Comparison of ENCODE assay signal across 13 cellular contexts in genomic region chr21:34841154-34841553, GRCh38.
DNase-seq lines count a peak whose midpoint lies in the region; ATAC-seq, FAIRE-seq and TF ChIP-seq lines count a peak whose summit lies in the region.
"Had no signal": no experiment of that assay in that cellular context is flagged by ENCODE, and none has a peak within 500 bp of the region (broad histone marks: within the 10 kb centered on the region; RNA-seq: fewer than 3 reads in every experiment).

No MANE protein-coding gene starts in this region.

- H3K27me3 ChIP-seq in IMR-90 (ENCODE audit: control insufficient read depth, insufficient read depth, low read length): no peaks in the 10 kb centered on the region
- no peaks in the 10 kb centered on the region for H3K27me3 ChIP-seq in K562 (ENCODE audit: control insufficient read depth in 2 of 2, insufficient read depth in 2 of 2, low read length in 2 of 2)
- H3K27me3 ChIP-seq in smooth muscle cell (ENCODE audit: low read depth): no peaks in the 10 kb centered on the region
- H3K27me3 ChIP-seq: BLaER1 treated with 17β-estradiol and CSF1 and Interleukin-3, amounts not matched to agents 10 nM and 100 nM had no signal

- H3K9ac ChIP-seq in IMR-90 (ENCODE audit: low read depth, low read length) (no peak overlapping the region), K562 (ENCODE audit: insufficient read depth in 1 of 2, low read depth in 2 of 2, low read length in 2 of 2) (no peak overlapping the region), smooth muscle cell (ENCODE audit: low read depth) (no peak overlapping the region)
- H3K9ac ChIP-seq: BLaER1 treated with 17β-estradiol and CSF1 and Interleukin-3, amounts not matched to agents 10 nM and 100 nM had no signal

- no peak overlapping the region for H2BK5ac ChIP-seq in IMR-90 (ENCODE audit: low read depth, low read length, poor library complexity, severe bottlenecking)

- WGBS in IMR-90 (ENCODE audit: extremely low coverage in 2 of 2, insufficient read length in 1 of 2), 2 experiments: no CpG with 5 or more reads among the region's 4 CpGs
- WGBS in K562 (ENCODE audit: insufficient coverage, low coverage, missing lambda C conversion rate): 93% methylated on average over 4 of the region's 4 CpGs
- 97% methylated on average over 4 of the region's 4 CpGs for WGBS in smooth muscle cell (ENCODE audit: low lambda C conversion rate)

- H2AK9ac ChIP-seq in IMR-90 (replicated peaks; ENCODE audit: low read depth, low read length, poor library complexity): no peak overlapping the region

- H3K9me3 Mint-ChIP-seq in naive thymus-derived CD8-positive, alpha-beta T cell: no peaks in the 10 kb centered on the region
- H3K9me3 Mint-ChIP-seq: CD4-positive, CD25-positive, alpha-beta regulatory T cell had no signal

- no peak for TF ChIP-seq EP300 in K562 (IDR thresholded peaks at IDR 0.05; ENCODE audit: low read length)

- TF ChIP-seq POLR2A in IMR-90 (IDR thresholded peaks at IDR 0.05; ENCODE audit: low read depth, low read length) (no peak), K562 (conservative IDR thresholded peaks at IDR 0.05) (no peak)

- H3K4me3 ChIP-seq in IMR-90 (ENCODE audit: insufficient read depth, low read depth, low read length): no peak overlapping the region
- no peak overlapping the region for H3K4me3 ChIP-seq in K562
- no peak overlapping the region for H3K4me3 ChIP-seq in smooth muscle cell
- H3K4me3 ChIP-seq: BLaER1 treated with 17β-estradiol and CSF1 and Interleukin-3, amounts not matched to agents 10 nM and 100 nM had no signal

- H3K14ac ChIP-seq in IMR-90 (replicated peaks; ENCODE audit: low read depth, low read length): no peak overlapping the region

- no peak for TF ChIP-seq RAD21 in IMR-90 (IDR thresholded peaks at IDR 0.05; ENCODE audit: low read length)
- no peak for TF ChIP-seq RAD21 in K562 (CRISPR knock-in tag; conservative IDR thresholded peaks at IDR 0.05 in 1 of 2, IDR thresholded peaks at IDR 0.05 in 1 of 2)

- no peak overlapping the region for H3K18ac ChIP-seq in IMR-90 (ENCODE audit: low read depth, low read length)

- BruUV-seq in IMR-90 (replicated peaks; lab: Mats Ljungman, UMichigan): no TSS peak
- BruUV-seq in K562 (replicated peaks; lab: Mats Ljungman, UMichigan): no TSS peak

- no peak overlapping the region for H2BK15ac ChIP-seq in IMR-90 (ENCODE audit: low read depth, low read length)

- H3K36me3 Mint-ChIP-seq in naive thymus-derived CD8-positive, alpha-beta T cell: peaks cover 0 to 81% (median 20%) of the 10 kb centered on the region in 3 donors

- FAIRE-seq in K562 (lab: Jason Lieb, UNC): no peak

- H3K27me3 Mint-ChIP-seq in naive thymus-derived CD8-positive, alpha-beta T cell: no peaks in the 10 kb centered on the region
- H3K27me3 Mint-ChIP-seq: CD4-positive, CD25-positive, alpha-beta regulatory T cell had no signal

- H3K56ac ChIP-seq in IMR-90 (ENCODE audit: extremely low read depth, insufficient read depth, low read length): no peak overlapping the region

- dilution Hi-C loops in IMR-90 (cut with HindIII; ENCODE audit: low sequenced_read_pairs, unreplicated experiment): no loop called here

- H3K4me3 Mint-ChIP-seq in naive thymus-derived CD8-positive, alpha-beta T cell: no peak overlapping the region
- H3K4me3 Mint-ChIP-seq: CD4-positive, CD25-positive, alpha-beta regulatory T cell had no signal

- H2AK5ac ChIP-seq in IMR-90 (ENCODE audit: low read depth, low read length): no peak overlapping the region

- TF ChIP-seq CTCF in IMR-90 (conservative IDR thresholded peaks at IDR 0.05; ENCODE audit: low read depth, low read length) (no peak), K562 (IDR thresholded peaks at IDR 0.05 in 2 of 3, conservative IDR thresholded peaks at IDR 0.05 in 1 of 3; ENCODE audit: insufficient read depth in 2 of 3, low read depth in 1 of 3, low read length in 3 of 3) (no peak), smooth muscle cell (IDR thresholded peaks at IDR 0.05; ENCODE audit: borderline replicate concordance, insufficient read depth, poor library complexity, severe bottlenecking) (no peak)

- H3K9me3 ChIP-seq in IMR-90 (ENCODE audit: control insufficient read depth, insufficient read depth, low read length) (no peaks in the 10 kb centered on the region), K562 (replicated peaks; ENCODE audit: control insufficient read depth, insufficient read depth, low read depth, low read length) (no peaks in the 10 kb centered on the region), smooth muscle cell (replicated peaks; ENCODE audit: low read depth) (no peaks in the 10 kb centered on the region)
- H3K9me3 ChIP-seq: BLaER1 treated with 17β-estradiol and CSF1 and Interleukin-3, amounts not matched to agents 10 nM and 100 nM had no signal

- H3F3A ChIP-seq in smooth muscle cell (ENCODE audit: low read depth): peaks cover 86% of the 10 kb centered on the region

- CTCF ChIA-PET in IMR-90 (lab: Yijun Ruan, JAX): no interaction called here
- CTCF ChIA-PET in K562 (lab: Yijun Ruan, JAX; ENCODE audit: low intra/inter-chr PET ratio): no interaction called here

- intact Hi-C loops in IMR-90 (cut with micrococcal nuclease) (no loop called here), K562 (cut with micrococcal nuclease) (no loop called here)

- H2BK120ac ChIP-seq in IMR-90 (ENCODE audit: low read depth, low read length): no peak overlapping the region

- H4K20me1 ChIP-seq in IMR-90 (ENCODE audit: insufficient read depth, low read length) (peaks cover 90% of the 10 kb centered on the region), K562 (replicated peaks; ENCODE audit: control insufficient read depth, insufficient read depth, low read length) (peaks cover 13% of the 10 kb centered on the region), smooth muscle cell (ENCODE audit: low read depth) (peaks cover 99% of the 10 kb centered on the region)

- H3K79me2 ChIP-seq in K562 (ENCODE audit: control insufficient read depth, insufficient read depth, low read length): peaks cover 19% of the 10 kb centered on the region; the same call in 2 of the 3 replicates
- H3K79me2 ChIP-seq in smooth muscle cell (ENCODE audit: low read depth): peaks cover 58% of the 10 kb centered on the region

- POLR2A ChIA-PET in IMR-90 (lab: Charles Lee; ENCODE audit: unreplicated experiment): no interaction called here
- POLR2A ChIA-PET in K562 (lab: Yijun Ruan, JAX): interaction anchor here (0.7 kb wide), 1 partner anchor 1433 kb away, joined by 4 read pairs; no protein-coding TSS in a partner anchor
- POLR2A ChIA-PET in naive thymus-derived CD8-positive, alpha-beta T cell (lab: Charles Lee): no interaction called here

- no peak overlapping the region for H2BK20ac ChIP-seq in IMR-90 (ENCODE audit: low read depth, low read length)

- peak; percentile 52 for DNase-seq in activated CD8-positive, alpha-beta memory T cell treated with anti-CD3 and anti-CD28 coated beads for 24 hours
- DNase-seq in activated CD8-positive, alpha-beta memory T cell treated with anti-CD3 and anti-CD28 coated beads, Interleukin-2, amount 50 U/mL, for 4 hours: no peak
- DNase-seq in IMR-90: no peak
- DNase-seq in K562 (ENCODE audit: extremely low read depth in 1 of 4, low spot score in 3 of 4): no peak
- no peak for DNase-seq in smooth muscle cell (lab: John Stamatoyannopoulos, UW; ENCODE audit: unreplicated experiment)
- no peak for DNase-seq in NCI-H345 (lab: John Stamatoyannopoulos, UW)
- DNase-seq in naive thymus-derived CD8-positive, alpha-beta T cell: no peak
- DNase-seq: ACHN; CD4-positive, CD25-positive, alpha-beta regulatory T cell; HCEC 1CT had no signal

- ATAC-seq in IMR-90 (ENCODE audit: low read depth) (no peak), K562 (no peak), SK-N-SH treated with all-trans-retinoic acid at 6 μM for 48 hours (no peak)
- no peak for ATAC-seq in naive thymus-derived CD8-positive, alpha-beta T cell

- no peak overlapping the region for H3K4me2 ChIP-seq in IMR-90 (ENCODE audit: low read depth, low read length)
- no peak overlapping the region for H3K4me2 ChIP-seq in K562 (ENCODE audit: insufficient read depth, low read length)
- no peak overlapping the region for H3K4me2 ChIP-seq in smooth muscle cell

- H4K8ac ChIP-seq in IMR-90 (ENCODE audit: low read depth in 2 of 2, low read length in 2 of 2): no peak overlapping the region

- H3K4ac ChIP-seq in IMR-90 (ENCODE audit: low read depth, low read length): no peak overlapping the region

- H3K36me3 ChIP-seq in IMR-90 (ENCODE audit: control insufficient read depth, insufficient read depth, low read length) (peaks cover 52% of the 10 kb centered on the region), K562 (ENCODE audit: control insufficient read depth, insufficient read depth, low read length) (peaks cover 84% of the 10 kb centered on the region), smooth muscle cell (ENCODE audit: low read depth) (peaks cover 2% of the 10 kb centered on the region)

- no peak overlapping the region for H4K91ac ChIP-seq in IMR-90 (ENCODE audit: insufficient read depth, low read depth, low read length)

- in situ Hi-C loops in IMR-90 (cut with MboI; ENCODE audit: low sequenced_read_pairs): no loop called here
- in situ Hi-C loops in K562 (cut with MboI): no loop called here

- no peak overlapping the region for H4K5ac ChIP-seq in IMR-90 (ENCODE audit: low read depth, low read length)

- no peak overlapping the region for H3K27ac Mint-ChIP-seq in naive thymus-derived CD8-positive, alpha-beta T cell

- H3K27ac ChIP-seq in IMR-90 (ENCODE audit: insufficient read depth, low read length): no peak overlapping the region
- H3K27ac ChIP-seq in K562 (ENCODE audit: extremely low read depth, low read depth, low read length): no peak overlapping the region
- peak overlapping the region; percentile 99 for H3K27ac ChIP-seq in smooth muscle cell (ENCODE audit: low read depth)
- H3K27ac ChIP-seq: 22Rv1; BLaER1 treated with 17β-estradiol and CSF1 and Interleukin-3, amounts not matched to agents 10 nM and 100 nM had no signal

- H3K9me1 ChIP-seq in IMR-90 (ENCODE audit: insufficient read depth, low read length) (peaks cover 67% of the 10 kb centered on the region), K562 (ENCODE audit: control insufficient read depth, insufficient read depth, low read length) (no peaks in the 10 kb centered on the region)

- peaks cover 22 to 60% (median 56%) of the 10 kb centered on the region in 4 donors for H3K4me1 Mint-ChIP-seq in naive thymus-derived CD8-positive, alpha-beta T cell

- no peak overlapping the region for H2AFZ ChIP-seq in IMR-90 (replicated peaks; ENCODE audit: low read length, poor library complexity)
- H2AFZ ChIP-seq in K562 (ENCODE audit: low read depth, low read length): no peak overlapping the region
- H2AFZ ChIP-seq in smooth muscle cell (ENCODE audit: low read depth): no peak overlapping the region

- H3K4me1 ChIP-seq in IMR-90 (ENCODE audit: control insufficient read depth, insufficient read depth, low read length) (peaks cover 47% of the 10 kb centered on the region), K562 (replicated peaks in 1 of 2; ENCODE audit: control insufficient read depth in 2 of 2, insufficient read depth in 2 of 2, low read length in 2 of 2) (no peaks in the 10 kb centered on the region; a peak in 1 of 5 replicates), smooth muscle cell (ENCODE audit: low read depth) (peaks cover 45% of the 10 kb centered on the region)

- peaks cover 55 to 93% of the 10 kb centered on the region in 2 experiments for H3K79me1 ChIP-seq in IMR-90 (ENCODE audit: low read depth in 1 of 2, low read length in 2 of 2)

- 0 out of 2 replicates have a peak overlapping the region, but pooled peaks have one; percentile 16 for H3K23ac ChIP-seq in IMR-90 (ENCODE audit: low read depth, low read length)
